Comparison of ENCODE assay signal across 8 cellular contexts in genomic region chr9:130054428-130054786, GRCh38. TPM values are rescaled to one million over a fixed set of nuclear protein-coding genes. Genes with fewer than 3 reads are reported as not detected.
DNase-seq lines count a peak whose midpoint lies in the region; ATAC-seq and TF ChIP-seq lines count a peak whose summit lies in the region.

No MANE protein-coding gene starts in this region.

- H3K9me3 Mint-ChIP-seq in activated naive CD4-positive, alpha-beta T cell treated with anti-CD3 and anti-CD28 coated beads for 36 hours, result no peaks in the 10 kb centered on the region

- H3K27me3 ChIP-seq in brain microvascular endothelial cell (replicated peaks) (no peaks in the 10 kb centered on the region), lower lobe of right lung (ENCODE audit: low read depth) (no peaks in the 10 kb centered on the region)

- H3K27ac Mint-ChIP-seq in activated naive CD4-positive, alpha-beta T cell treated with anti-CD3 and anti-CD28 coated beads for 36 hours, result peak overlapping the region; percentile 90

- CTCF ChIA-PET in activated naive CD4-positive, alpha-beta T cell treated with anti-CD3 and anti-CD28 coated beads for 36 hours (lab: Charles Lee), result interaction anchor here (0.8 kb wide), 1 partner anchor 168 kb away, joined by 3 read pairs; no protein-coding TSS in a partner anchor

- WGBS in urinary bladder, result 2% methylated on average over 10 of the region's 10 CpGs

- H3K4me1 ChIP-seq in lower lobe of right lung (peaks cover 39% of the 10 kb centered on the region), urinary bladder (ENCODE audit: insufficient read depth) (no peaks in the 10 kb centered on the region)

- peaks cover 38% of the 10 kb centered on the region for H3K4me1 Mint-ChIP-seq in activated naive CD4-positive, alpha-beta T cell treated with anti-CD3 and anti-CD28 coated beads for 36 hours (ENCODE audit: low read depth)

- ATAC-seq in lower lobe of right lung, result peak in 1 of 2 donors; percentile 4

- H3K27ac ChIP-seq in brain microvascular endothelial cell (peak overlapping the region; percentile 96), lower lobe of right lung (peak overlapping the region; percentile 92), urinary bladder (ENCODE audit: low read depth) (peak overlapping the region; percentile 64)

- peak overlapping the region; percentile 92 for H3K4me3 Mint-ChIP-seq in activated naive CD4-positive, alpha-beta T cell treated with anti-CD3 and anti-CD28 coated beads for 36 hours

- H3K4me3 ChIP-seq in brain microvascular endothelial cell (ENCODE audit: low read depth, low read length), result peak overlapping the region; percentile 89
- H3K4me3 ChIP-seq in lower lobe of right lung, result peak overlapping the region; percentile 97
- peak overlapping the region; percentile 94 for H3K4me3 ChIP-seq in urinary bladder (ENCODE audit: low read depth, low read length)

- in situ Hi-C loops in brain microvascular endothelial cell (cut with HindIII; ENCODE audit: low pct_ligation_motif_present, low sequenced_read_pairs) (no loop called here), G401 (cut with HindIII; ENCODE audit: low sequenced_read_pairs) (no loop called here)

- TF ChIP-seq CTCF in brain microvascular endothelial cell (IDR thresholded peaks at IDR 0.05; ENCODE audit: low read depth, low read length, missing control alignments) (no peak), lower lobe of right lung (IDR thresholded peaks at IDR 0.05) (no peak)

- no peaks in the 10 kb centered on the region for H3K27me3 Mint-ChIP-seq in activated naive CD4-positive, alpha-beta T cell treated with anti-CD3 and anti-CD28 coated beads for 36 hours (ENCODE audit: low read depth)

- no peaks in the 10 kb centered on the region for H3K9me3 ChIP-seq in lower lobe of right lung

- H3K36me3 ChIP-seq in brain microvascular endothelial cell (replicated peaks) (peaks cover 2% of the 10 kb centered on the region), lower lobe of right lung (peaks cover 16% of the 10 kb centered on the region), urinary bladder (ENCODE audit: insufficient read depth) (peaks cover 3% of the 10 kb centered on the region)

- peaks cover 7% of the 10 kb centered on the region for H3K36me3 Mint-ChIP-seq in activated naive CD4-positive, alpha-beta T cell treated with anti-CD3 and anti-CD28 coated beads for 36 hours (ENCODE audit: low read depth)

- no peak for DNase-seq in activated naive CD4-positive, alpha-beta T cell treated with anti-CD3 and anti-CD28 coated beads for 36 hours
- no peak for DNase-seq in activated naive CD4-positive, alpha-beta T cell treated with anti-CD3 and anti-CD28 coated beads, Interleukin-2, amount 50 U/mL, for 16 hours
- DNase-seq in brain microvascular endothelial cell (no peak), lower lobe of right lung (no peak), SW 1271 (lab: John Stamatoyannopoulos, UW) (no peak), NCI-H526 (lab: John Stamatoyannopoulos, UW) (no peak), G401 (ENCODE audit: low spot score) (no peak)

- intact Hi-C loops in activated naive CD4-positive, alpha-beta T cell treated with anti-CD3 and anti-CD28 coated beads for 36 hours (cut with micrococcal nuclease), result no loop called here
- intact Hi-C loops in lower lobe of right lung (cut with DNase I), result no loop called here

RNA-seq across cellular contexts. Expression of gene GPR107, which starts 0.7 kb away (rescaled TPM):
- total RNA-seq in activated naive CD4-positive, alpha-beta T cell treated with anti-CD3 and anti-CD28 coated beads for 36 hours, result 10 to 100 TPM; 19.0 to 20.0 TPM
- total RNA-seq in lower lobe of right lung, result 43.0 TPM
- total RNA-seq in urinary bladder, result 30.1 TPM
- 27.6 TPM for polyA plus RNA-seq in urinary bladder
- 8.6 and 9.7 TPM in 2 replicates for total RNA-seq in G401 (2014; rRNA removed; shearing (Covaris generic))

RNA-seq across cellular contexts. Expression of gene FNBP1, which starts 11.4 kb away (rescaled TPM):
- total RNA-seq in activated naive CD4-positive, alpha-beta T cell treated with anti-CD3 and anti-CD28 coated beads for 36 hours, result 100 to 1,000 TPM; 126 to 128 TPM
- total RNA-seq in lower lobe of right lung (61.1 TPM), urinary bladder (121 TPM)
- 107 TPM for polyA plus RNA-seq in urinary bladder
- total RNA-seq in G401 (2014; rRNA removed; shearing (Covaris generic)), result 7.5 and 16.6 TPM in 2 replicates
